Comparison of ENCODE assay signal across 28 cellular contexts in the genomic region with DNA sequence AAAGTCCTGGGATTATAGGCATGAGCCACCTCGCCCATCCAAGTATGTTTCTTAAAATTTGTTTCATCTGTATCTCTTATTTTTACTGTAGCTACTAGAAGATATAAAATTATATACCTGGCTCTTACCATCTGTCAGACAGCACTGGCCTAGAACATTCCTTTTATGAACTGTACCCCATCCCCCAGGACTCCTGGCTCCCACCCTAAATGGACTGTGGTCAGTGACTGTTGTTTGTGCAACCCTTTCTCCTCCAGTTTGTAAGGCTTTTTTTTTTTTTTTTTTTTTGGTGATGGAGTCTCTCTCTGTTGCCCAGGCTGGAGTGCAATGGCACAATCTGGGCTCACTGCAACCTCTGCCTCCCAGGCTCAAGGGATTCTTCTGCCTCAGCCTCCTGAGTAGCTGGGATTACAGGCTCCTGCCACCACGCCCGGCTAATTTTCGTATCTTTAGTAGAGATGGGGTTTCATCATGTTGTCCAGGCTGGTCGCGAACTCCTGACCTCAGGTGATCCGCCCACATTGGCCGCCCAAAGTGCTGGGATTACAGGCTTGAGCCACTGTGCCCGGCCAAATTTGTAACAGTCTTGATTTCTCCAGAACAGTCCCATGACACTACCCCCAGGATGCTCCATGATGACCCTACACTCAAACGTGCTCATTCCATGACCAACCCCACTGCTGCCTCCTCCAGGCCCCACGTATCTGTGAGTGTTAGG. TPM values are rescaled to one million over a fixed set of nuclear protein-coding genes. Genes with fewer than 3 reads are reported as not detected.
DNase-seq lines count a peak whose midpoint lies in the region; ATAC-seq and TF ChIP-seq lines count a peak whose summit lies in the region.
"Had no signal": no experiment of that assay in that cellular context is flagged by ENCODE, and none has a peak within 500 bp of the region (broad histone marks: within the 10 kb centered on the region; RNA-seq: fewer than 3 reads in every experiment).

No MANE protein-coding gene starts in this region.

- no peaks in the 10 kb centered on the region for H3K9me2 ChIP-seq in Karpas-422 (replicated peaks; ENCODE audit: insufficient read depth, low read length)

- ATAC-seq in stimulated activated naive CD8-positive, alpha-beta T cell treated with anti-CD3 and anti-CD28 coated beads, Interleukin-15, Interleukin-2, amounts not matched to agents 100 U/mL and 50 U/mL, for 24 hours, result no peak
- ATAC-seq in stimulated activated naive CD8-positive, alpha-beta T cell treated with anti-CD3 and anti-CD28 coated beads, Interleukin-15, amount 100 ng/mL, for 72 hours, result no peak
- no peak for ATAC-seq in natural killer cell
- ATAC-seq in GM18870 (IDR thresholded peaks at IDR 0.05; ENCODE audit: unreplicated experiment), result no peak
- no peak for ATAC-seq in HG02973 (IDR thresholded peaks at IDR 0.05; ENCODE audit: unreplicated experiment)
- ATAC-seq: effector memory CD8-positive, alpha-beta T cell; left ventricle myocardium superior; Right ventricle myocardium inferior had no signal

- H4K20me1 ChIP-seq in Karpas-422 (ENCODE audit: insufficient read depth, low read depth, low read length), result peaks cover 3% of the 10 kb centered on the region; the same call in 1 of the 2 replicates

- H3K9me3 ChIP-seq in Karpas-422 (ENCODE audit: low read length), result no peaks in the 10 kb centered on the region
- H3K9me3 ChIP-seq: right atrium auricular region, suprapubic skin, vagina had no signal

- H2AFZ ChIP-seq in Karpas-422 (ENCODE audit: low read length), result no peak overlapping the region

- peak overlapping the region in 1 of 2 donors; percentile 25 for H3K4me3 Mint-ChIP-seq in stimulated activated naive CD8-positive, alpha-beta T cell treated with anti-CD3 and anti-CD28 coated beads, Interleukin-15, amount 100 ng/mL, for 72 hours
- no peak overlapping the region for H3K4me3 Mint-ChIP-seq in chondrocyte (ENCODE audit: unreplicated experiment)
- peak overlapping the region; percentile 35 for H3K4me3 Mint-ChIP-seq in natural killer cell

- H3K27ac ChIP-seq in Karpas-422 (ENCODE audit: low read length), result no peak overlapping the region
- H3K27ac ChIP-seq: right atrium auricular region, suprapubic skin, vagina had no signal

- no peaks in the 10 kb centered on the region for H3K27me3 Mint-ChIP-seq in stimulated activated naive CD8-positive, alpha-beta T cell treated with anti-CD3 and anti-CD28 coated beads, Interleukin-15, amount 100 ng/mL, for 72 hours
- H3K27me3 Mint-ChIP-seq in chondrocyte (ENCODE audit: low read depth) (no peaks in the 10 kb centered on the region), natural killer cell (ENCODE audit: low read depth in 2 of 2) (no peaks in the 10 kb centered on the region)
- H3K27me3 Mint-ChIP-seq: effector memory CD8-positive, alpha-beta T cell had no signal

- H3K36me3 ChIP-seq in Karpas-422 (ENCODE audit: insufficient read depth, low read length), result peaks cover 14% of the 10 kb centered on the region; the same call in 1 of the 2 replicates

- peaks cover 41% of the 10 kb centered on the region for H3K4me1 Mint-ChIP-seq in stimulated activated naive CD8-positive, alpha-beta T cell treated with anti-CD3 and anti-CD28 coated beads, Interleukin-15, amount 100 ng/mL, for 72 hours
- H3K4me1 Mint-ChIP-seq in chondrocyte (ENCODE audit: low read depth), result peaks cover 11% of the 10 kb centered on the region
- H3K4me1 Mint-ChIP-seq in natural killer cell, result peaks cover 13 to 30% of the 10 kb centered on the region in 2 donors

- peak overlapping the region in 1 of 2 donors; percentile 77 for H3K27ac Mint-ChIP-seq in stimulated activated naive CD8-positive, alpha-beta T cell treated with anti-CD3 and anti-CD28 coated beads, Interleukin-15, amount 100 ng/mL, for 72 hours
- H3K27ac Mint-ChIP-seq in chondrocyte (ENCODE audit: unreplicated experiment) (no peak overlapping the region), natural killer cell (peak overlapping the region in 1 of 2 donors; percentile 28)
- H3K27ac Mint-ChIP-seq: effector memory CD8-positive, alpha-beta T cell had no signal

- H3K4me1 ChIP-seq in Karpas-422 (ENCODE audit: low read length), result peaks cover 17% of the 10 kb centered on the region

- peak; percentile 3 for DNase-seq in stimulated activated naive CD8-positive, alpha-beta T cell treated with anti-CD3 and anti-CD28 coated beads, Interleukin-15, Interleukin-2, amounts not matched to agents 100 U/mL and 50 U/mL, for 24 hours
- no peak for DNase-seq in stimulated activated naive CD8-positive, alpha-beta T cell treated with anti-CD3 and anti-CD28 coated beads, Interleukin-15, amount 100 ng/mL, for 72 hours
- DNase-seq in chondrocyte (ENCODE audit: low spot score) (peak; percentile 47), natural killer cell (no peak), Karpas-422 (no peak), AML-193 (lab: John Stamatoyannopoulos, UW) (no peak)
- DNase-seq: activated CD4-positive, alpha-beta T cell treated with anti-CD3 and anti-CD28 coated beads for 48 hours; activated CD8-positive, alpha-beta memory T cell treated with anti-CD3 and anti-CD28 coated beads, Interleukin-2, amount 50 U/mL, for 4 hours; DMS79; effector memory CD8-positive, alpha-beta T cell; KBM-7; left ventricle myocardium superior; MV-4-11; NCI-H187; NCI-H2227 treated with DMSO at 0.1 percent for 48 hours; NCI-H82; SW 1271 had no signal

- peaks cover 13% of the 10 kb centered on the region for H3K36me3 Mint-ChIP-seq in chondrocyte (ENCODE audit: low read depth)
- H3K36me3 Mint-ChIP-seq in natural killer cell, result no peaks in the 10 kb centered on the region

- H3K9me3 Mint-ChIP-seq in stimulated activated naive CD8-positive, alpha-beta T cell treated with anti-CD3 and anti-CD28 coated beads, Interleukin-15, amount 100 ng/mL, for 72 hours, result no peaks in the 10 kb centered on the region
- H3K9me3 Mint-ChIP-seq in chondrocyte (ENCODE audit: low read depth), result no peaks in the 10 kb centered on the region
- H3K9me3 Mint-ChIP-seq in natural killer cell, result no peaks in the 10 kb centered on the region
- H3K9me3 Mint-ChIP-seq: effector memory CD8-positive, alpha-beta T cell had no signal

- no peak overlapping the region for H3K4me3 ChIP-seq in Karpas-422 (ENCODE audit: low read length)
- H3K4me3 ChIP-seq: right atrium auricular region, suprapubic skin, vagina had no signal

- peaks cover 40% of the 10 kb centered on the region for H3K79me2 ChIP-seq in Karpas-422 (ENCODE audit: low read length)

- no peak overlapping the region for H3K9ac ChIP-seq in Karpas-422 (ENCODE audit: low read length)

- no peak overlapping the region for H3K4me2 ChIP-seq in Karpas-422 (ENCODE audit: low read depth, low read length, poor library complexity, severe bottlenecking)

- TF ChIP-seq CTCF in chondrocyte (IDR thresholded peaks at IDR 0.05), result no peak
- TF ChIP-seq CTCF in natural killer cell (IDR thresholded peaks at IDR 0.05), result no peak

- H3K27me3 ChIP-seq in Karpas-422 (ENCODE audit: low read length), result no peaks in the 10 kb centered on the region
- H3K27me3 ChIP-seq: right atrium auricular region, suprapubic skin, vagina had no signal

- intact Hi-C loops in natural killer cell (cut with micrococcal nuclease), result no loop called here

RNA-seq across cellular contexts. Expression of gene NDUFA3, which starts 2.5 kb away (rescaled TPM):
- total RNA-seq in chondrocyte, result 77.4 to 93.7 TPM (median 92.1 TPM) in 3 replicates
- 10 to 100 TPM; 48.4 to 91.9 (median 71.4) TPM for total RNA-seq in natural killer cell
- 79.5 and 105 TPM in 2 replicates for total RNA-seq in Karpas-422 (2014; rRNA removed; shearing (Covaris generic); ENCODE audit: low replicate concordance)

RNA-seq across cellular contexts. Expression of gene OSCAR, which starts 4.6 kb away (rescaled TPM):
- total RNA-seq in chondrocyte (0.21 to 0.48 TPM (median 0.37 TPM) in 3 replicates), natural killer cell (1 to 10 TPM; 2.3 to 5.4 (median 4.4) TPM)
- 0.22 TPM in 1 of 2 replicates, not detected in the other for total RNA-seq in Karpas-422 (2014; rRNA removed; shearing (Covaris generic); ENCODE audit: low replicate concordance)

RNA-seq across cellular contexts. Expression of gene TFPT, which starts 10.3 kb away (rescaled TPM):
- 23.3 to 28.5 TPM (median 28.0 TPM) in 3 replicates for total RNA-seq in chondrocyte
- total RNA-seq in natural killer cell, result 10 to 100 TPM; 14.1 to 14.4 (median 14.2) TPM
- 21.5 and 39.9 TPM in 2 replicates for total RNA-seq in Karpas-422 (2014; rRNA removed; shearing (Covaris generic); ENCODE audit: low replicate concordance)

RNA-seq across cellular contexts. Expression of gene PRPF31, which starts 10.4 kb away (rescaled TPM):
- total RNA-seq in chondrocyte, result 45.8 to 62.5 TPM (median 45.9 TPM) in 3 replicates
- 10 to 100 TPM; 64.4 to 65.9 (median 64.9) TPM for total RNA-seq in natural killer cell
- 25.2 and 61.3 TPM in 2 replicates for total RNA-seq in Karpas-422 (2014; rRNA removed; shearing (Covaris generic); ENCODE audit: low replicate concordance)

RNA-seq across cellular contexts. Expression of gene TARM1, which starts 24.0 kb away (rescaled TPM):
- total RNA-seq in chondrocyte (not detected in 3 replicates), natural killer cell (not detected)
- not detected in 2 replicates for total RNA-seq in Karpas-422 (2014; rRNA removed; shearing (Covaris generic); ENCODE audit: low replicate concordance)
- total RNA-seq: astrocyte, fibroblast of lung, left ventricle myocardium superior, mucosa of gallbladder, OCI-LY7, osteocyte, right atrium auricular region, Right ventricle myocardium inferior, suprapubic skin, vagina had no signal

Comparison
In these comparisons a context has a peak if more than half of its experiments do, and no peak if none do; other contexts are left out.
1. DNase-seq: peak in stimulated activated naive CD8-positive, alpha-beta T cell treated with anti-CD3 and anti-CD28 coated beads, Interleukin-15, Interleukin-2, amounts not matched to agents 100 U/mL and 50 U/mL, for 24 hours (single experiment) and chondrocyte (single experiment); none in stimulated activated naive CD8-positive, alpha-beta T cell treated with anti-CD3 and anti-CD28 coated beads, Interleukin-15, amount 100 ng/mL, for 72 hours (0 of 2), natural killer cell (single experiment), Karpas-422 (single experiment) and AML-193 (0 of 2).